1 cellular context compared by ENCODE assay signal in the genomic region with DNA sequence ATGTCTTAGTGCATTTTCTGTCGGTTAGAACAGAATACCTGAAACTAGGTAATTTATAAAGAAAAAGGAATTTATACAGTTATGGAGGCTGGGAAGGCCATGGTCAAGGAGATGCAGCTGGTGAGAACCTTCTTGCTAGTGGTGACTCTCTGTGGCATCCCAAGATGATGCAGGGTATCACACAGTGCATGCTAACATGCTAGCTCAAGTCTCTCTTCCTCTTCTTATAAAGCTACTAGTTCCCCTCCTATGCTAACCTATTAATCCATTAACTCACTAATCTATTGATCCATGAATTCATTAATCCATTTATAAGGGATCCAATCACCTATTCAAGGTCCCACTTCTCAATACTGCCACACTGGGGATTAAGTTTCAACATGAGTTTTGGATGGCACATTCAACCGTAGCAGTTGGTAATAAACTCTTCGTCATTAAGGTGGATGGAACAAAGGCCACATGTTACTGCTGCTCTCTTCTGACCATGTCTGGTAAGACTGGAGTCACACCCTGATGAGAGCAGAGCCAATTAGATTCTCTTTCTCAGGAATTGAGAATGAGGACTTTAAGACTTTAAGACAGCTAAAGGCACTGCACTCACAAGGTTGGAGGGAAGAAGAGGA.
TF ChIP-seq lines count a peak whose summit lies in the region.

No MANE protein-coding gene starts in this region.

TF ChIP-seq in GM12878, 131 proteins besides CTCF, POLR2A, EP300 and RAD21 (continued from another document and continues in another):
- no peak for TF ChIP-seq PBX3 (IDR thresholded peaks at IDR 0.05; ENCODE audit: insufficient replicate concordance, low read depth, low read length)
- no peak for TF ChIP-seq NR2C1 (IDR thresholded peaks at IDR 0.05)
- TF ChIP-seq, protein P1, sequence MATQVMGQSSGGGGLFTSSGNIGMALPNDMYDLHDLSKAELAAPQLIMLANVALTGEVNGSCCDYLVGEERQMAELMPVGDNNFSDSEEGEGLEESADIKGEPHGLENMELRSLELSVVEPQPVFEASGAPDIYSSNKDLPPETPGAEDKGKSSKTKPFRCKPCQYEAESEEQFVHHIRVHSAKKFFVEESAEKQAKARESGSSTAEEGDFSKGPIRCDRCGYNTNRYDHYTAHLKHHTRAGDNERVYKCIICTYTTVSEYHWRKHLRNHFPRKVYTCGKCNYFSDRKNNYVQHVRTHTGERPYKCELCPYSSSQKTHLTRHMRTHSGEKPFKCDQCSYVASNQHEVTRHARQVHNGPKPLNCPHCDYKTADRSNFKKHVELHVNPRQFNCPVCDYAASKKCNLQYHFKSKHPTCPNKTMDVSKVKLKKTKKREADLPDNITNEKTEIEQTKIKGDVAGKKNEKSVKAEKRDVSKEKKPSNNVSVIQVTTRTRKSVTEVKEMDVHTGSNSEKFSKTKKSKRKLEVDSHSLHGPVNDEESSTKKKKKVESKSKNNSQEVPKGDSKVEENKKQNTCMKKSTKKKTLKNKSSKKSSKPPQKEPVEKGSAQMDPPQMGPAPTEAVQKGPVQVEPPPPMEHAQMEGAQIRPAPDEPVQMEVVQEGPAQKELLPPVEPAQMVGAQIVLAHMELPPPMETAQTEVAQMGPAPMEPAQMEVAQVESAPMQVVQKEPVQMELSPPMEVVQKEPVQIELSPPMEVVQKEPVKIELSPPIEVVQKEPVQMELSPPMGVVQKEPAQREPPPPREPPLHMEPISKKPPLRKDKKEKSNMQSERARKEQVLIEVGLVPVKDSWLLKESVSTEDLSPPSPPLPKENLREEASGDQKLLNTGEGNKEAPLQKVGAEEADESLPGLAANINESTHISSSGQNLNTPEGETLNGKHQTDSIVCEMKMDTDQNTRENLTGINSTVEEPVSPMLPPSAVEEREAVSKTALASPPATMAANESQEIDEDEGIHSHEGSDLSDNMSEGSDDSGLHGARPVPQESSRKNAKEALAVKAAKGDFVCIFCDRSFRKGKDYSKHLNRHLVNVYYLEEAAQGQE (IDR thresholded peaks at IDR 0.05; ENCODE audit: low read depth, low read length): no peak
- TF ChIP-seq PAX8 (IDR thresholded peaks at IDR 0.05): no peak
- TF ChIP-seq, protein P2, sequence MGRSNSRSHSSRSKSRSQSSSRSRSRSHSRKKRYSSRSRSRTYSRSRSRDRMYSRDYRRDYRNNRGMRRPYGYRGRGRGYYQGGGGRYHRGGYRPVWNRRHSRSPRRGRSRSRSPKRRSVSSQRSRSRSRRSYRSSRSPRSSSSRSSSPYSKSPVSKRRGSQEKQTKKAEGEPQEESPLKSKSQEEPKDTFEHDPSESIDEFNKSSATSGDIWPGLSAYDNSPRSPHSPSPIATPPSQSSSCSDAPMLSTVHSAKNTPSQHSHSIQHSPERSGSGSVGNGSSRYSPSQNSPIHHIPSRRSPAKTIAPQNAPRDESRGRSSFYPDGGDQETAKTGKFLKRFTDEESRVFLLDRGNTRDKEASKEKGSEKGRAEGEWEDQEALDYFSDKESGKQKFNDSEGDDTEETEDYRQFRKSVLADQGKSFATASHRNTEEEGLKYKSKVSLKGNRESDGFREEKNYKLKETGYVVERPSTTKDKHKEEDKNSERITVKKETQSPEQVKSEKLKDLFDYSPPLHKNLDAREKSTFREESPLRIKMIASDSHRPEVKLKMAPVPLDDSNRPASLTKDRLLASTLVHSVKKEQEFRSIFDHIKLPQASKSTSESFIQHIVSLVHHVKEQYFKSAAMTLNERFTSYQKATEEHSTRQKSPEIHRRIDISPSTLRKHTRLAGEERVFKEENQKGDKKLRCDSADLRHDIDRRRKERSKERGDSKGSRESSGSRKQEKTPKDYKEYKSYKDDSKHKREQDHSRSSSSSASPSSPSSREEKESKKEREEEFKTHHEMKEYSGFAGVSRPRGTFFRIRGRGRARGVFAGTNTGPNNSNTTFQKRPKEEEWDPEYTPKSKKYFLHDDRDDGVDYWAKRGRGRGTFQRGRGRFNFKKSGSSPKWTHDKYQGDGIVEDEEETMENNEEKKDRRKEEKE (IDR thresholded peaks at IDR 0.05): no peak
- TF ChIP-seq CEBPB (IDR thresholded peaks at IDR 0.05; ENCODE audit: borderline replicate concordance in 1 of 2, low read depth in 2 of 2, low read length in 2 of 2): no peak
- no peak for TF ChIP-seq ZSCAN29 (IDR thresholded peaks at IDR 0.05)
- TF ChIP-seq ESRRA (IDR thresholded peaks at IDR 0.05; ENCODE audit: low read length): no peak
- TF ChIP-seq BRCA1 (IDR thresholded peaks at IDR 0.05; ENCODE audit: low read depth, low read length): no peak
- TF ChIP-seq EGR1 (IDR thresholded peaks at IDR 0.05; ENCODE audit: borderline replicate concordance in 1 of 2, low read depth in 2 of 2, low read length in 2 of 2): no peak
- TF ChIP-seq DPF2 (IDR thresholded peaks at IDR 0.05): no peak
- no peak for TF ChIP-seq MYB (IDR thresholded peaks at IDR 0.05; ENCODE audit: borderline replicate concordance, low read depth, low read length)
- no peak for TF ChIP-seq NFIC (IDR thresholded peaks at IDR 0.05; ENCODE audit: low read depth, low read length)
- TF ChIP-seq, protein P3, sequence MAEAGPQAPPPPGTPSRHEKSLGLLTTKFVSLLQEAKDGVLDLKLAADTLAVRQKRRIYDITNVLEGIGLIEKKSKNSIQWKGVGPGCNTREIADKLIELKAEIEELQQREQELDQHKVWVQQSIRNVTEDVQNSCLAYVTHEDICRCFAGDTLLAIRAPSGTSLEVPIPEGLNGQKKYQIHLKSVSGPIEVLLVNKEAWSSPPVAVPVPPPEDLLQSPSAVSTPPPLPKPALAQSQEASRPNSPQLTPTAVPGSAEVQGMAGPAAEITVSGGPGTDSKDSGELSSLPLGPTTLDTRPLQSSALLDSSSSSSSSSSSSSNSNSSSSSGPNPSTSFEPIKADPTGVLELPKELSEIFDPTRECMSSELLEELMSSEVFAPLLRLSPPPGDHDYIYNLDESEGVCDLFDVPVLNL (IDR thresholded peaks at IDR 0.05; ENCODE audit: low read depth, low read length): no peak
- no peak for TF ChIP-seq IRF4 (IDR thresholded peaks at IDR 0.05; ENCODE audit: low read depth, low read length)
- no peak for TF ChIP-seq SMAD5 (IDR thresholded peaks at IDR 0.05; ENCODE audit: low read depth)
- TF ChIP-seq CBX3 (IDR thresholded peaks at IDR 0.05; ENCODE audit: borderline replicate concordance, low read depth): no peak
- TF ChIP-seq, protein P4, sequence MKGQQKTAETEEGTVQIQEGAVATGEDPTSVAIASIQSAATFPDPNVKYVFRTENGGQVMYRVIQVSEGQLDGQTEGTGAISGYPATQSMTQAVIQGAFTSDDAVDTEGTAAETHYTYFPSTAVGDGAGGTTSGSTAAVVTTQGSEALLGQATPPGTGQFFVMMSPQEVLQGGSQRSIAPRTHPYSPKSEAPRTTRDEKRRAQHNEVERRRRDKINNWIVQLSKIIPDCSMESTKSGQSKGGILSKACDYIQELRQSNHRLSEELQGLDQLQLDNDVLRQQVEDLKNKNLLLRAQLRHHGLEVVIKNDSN (IDR thresholded peaks at IDR 0.05; ENCODE audit: borderline replicate concordance, extremely low read length, insufficient read depth, low read depth, low read length): no peak
- no peak for TF ChIP-seq CREB1 (IDR thresholded peaks at IDR 0.05; ENCODE audit: low read depth)
- TF ChIP-seq BMI1 (IDR thresholded peaks at IDR 0.05; ENCODE audit: borderline replicate concordance): no peak
- TF ChIP-seq HDGF (IDR thresholded peaks at IDR 0.05): no peak
- TF ChIP-seq, protein P5, sequence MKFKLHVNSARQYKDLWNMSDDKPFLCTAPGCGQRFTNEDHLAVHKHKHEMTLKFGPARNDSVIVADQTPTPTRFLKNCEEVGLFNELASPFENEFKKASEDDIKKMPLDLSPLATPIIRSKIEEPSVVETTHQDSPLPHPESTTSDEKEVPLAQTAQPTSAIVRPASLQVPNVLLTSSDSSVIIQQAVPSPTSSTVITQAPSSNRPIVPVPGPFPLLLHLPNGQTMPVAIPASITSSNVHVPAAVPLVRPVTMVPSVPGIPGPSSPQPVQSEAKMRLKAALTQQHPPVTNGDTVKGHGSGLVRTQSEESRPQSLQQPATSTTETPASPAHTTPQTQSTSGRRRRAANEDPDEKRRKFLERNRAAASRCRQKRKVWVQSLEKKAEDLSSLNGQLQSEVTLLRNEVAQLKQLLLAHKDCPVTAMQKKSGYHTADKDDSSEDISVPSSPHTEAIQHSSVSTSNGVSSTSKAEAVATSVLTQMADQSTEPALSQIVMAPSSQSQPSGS (IDR thresholded peaks at IDR 0.05; ENCODE audit: low read length): no peak
- no peak for TF ChIP-seq CREM (IDR thresholded peaks at IDR 0.05; ENCODE audit: low read depth)
- no peak for TF ChIP-seq SREBF2 (IDR thresholded peaks at IDR 0.05; ENCODE audit: low read length)
- TF ChIP-seq, protein P6, sequence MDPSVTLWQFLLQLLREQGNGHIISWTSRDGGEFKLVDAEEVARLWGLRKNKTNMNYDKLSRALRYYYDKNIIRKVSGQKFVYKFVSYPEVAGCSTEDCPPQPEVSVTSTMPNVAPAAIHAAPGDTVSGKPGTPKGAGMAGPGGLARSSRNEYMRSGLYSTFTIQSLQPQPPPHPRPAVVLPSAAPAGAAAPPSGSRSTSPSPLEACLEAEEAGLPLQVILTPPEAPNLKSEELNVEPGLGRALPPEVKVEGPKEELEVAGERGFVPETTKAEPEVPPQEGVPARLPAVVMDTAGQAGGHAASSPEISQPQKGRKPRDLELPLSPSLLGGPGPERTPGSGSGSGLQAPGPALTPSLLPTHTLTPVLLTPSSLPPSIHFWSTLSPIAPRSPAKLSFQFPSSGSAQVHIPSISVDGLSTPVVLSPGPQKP (IDR thresholded peaks at IDR 0.05; ENCODE audit: low read depth, low read length): no peak
- no peak for TF ChIP-seq SIN3A (IDR thresholded peaks at IDR 0.05; ENCODE audit: low read depth, low read length)
- no peak for TF ChIP-seq SRF (IDR thresholded peaks at IDR 0.05; ENCODE audit: low read depth in 2 of 2, low read length in 2 of 2)
- TF ChIP-seq, protein P7, sequence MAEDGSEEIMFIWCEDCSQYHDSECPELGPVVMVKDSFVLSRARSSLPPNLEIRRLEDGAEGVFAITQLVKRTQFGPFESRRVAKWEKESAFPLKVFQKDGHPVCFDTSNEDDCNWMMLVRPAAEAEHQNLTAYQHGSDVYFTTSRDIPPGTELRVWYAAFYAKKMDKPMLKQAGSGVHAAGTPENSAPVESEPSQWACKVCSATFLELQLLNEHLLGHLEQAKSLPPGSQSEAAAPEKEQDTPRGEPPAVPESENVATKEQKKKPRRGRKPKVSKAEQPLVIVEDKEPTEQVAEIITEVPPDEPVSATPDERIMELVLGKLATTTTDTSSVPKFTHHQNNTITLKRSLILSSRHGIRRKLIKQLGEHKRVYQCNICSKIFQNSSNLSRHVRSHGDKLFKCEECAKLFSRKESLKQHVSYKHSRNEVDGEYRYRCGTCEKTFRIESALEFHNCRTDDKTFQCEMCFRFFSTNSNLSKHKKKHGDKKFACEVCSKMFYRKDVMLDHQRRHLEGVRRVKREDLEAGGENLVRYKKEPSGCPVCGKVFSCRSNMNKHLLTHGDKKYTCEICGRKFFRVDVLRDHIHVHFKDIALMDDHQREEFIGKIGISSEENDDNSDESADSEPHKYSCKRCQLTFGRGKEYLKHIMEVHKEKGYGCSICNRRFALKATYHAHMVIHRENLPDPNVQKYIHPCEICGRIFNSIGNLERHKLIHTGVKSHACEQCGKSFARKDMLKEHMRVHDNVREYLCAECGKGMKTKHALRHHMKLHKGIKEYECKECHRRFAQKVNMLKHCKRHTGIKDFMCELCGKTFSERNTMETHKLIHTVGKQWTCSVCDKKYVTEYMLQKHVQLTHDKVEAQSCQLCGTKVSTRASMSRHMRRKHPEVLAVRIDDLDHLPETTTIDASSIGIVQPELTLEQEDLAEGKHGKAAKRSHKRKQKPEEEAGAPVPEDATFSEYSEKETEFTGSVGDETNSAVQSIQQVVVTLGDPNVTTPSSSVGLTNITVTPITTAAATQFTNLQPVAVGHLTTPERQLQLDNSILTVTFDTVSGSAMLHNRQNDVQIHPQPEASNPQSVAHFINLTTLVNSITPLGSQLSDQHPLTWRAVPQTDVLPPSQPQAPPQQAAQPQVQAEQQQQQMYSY (CRISPR knock-in tag; IDR thresholded peaks at IDR 0.05): no peak
- TF ChIP-seq, protein P8, sequence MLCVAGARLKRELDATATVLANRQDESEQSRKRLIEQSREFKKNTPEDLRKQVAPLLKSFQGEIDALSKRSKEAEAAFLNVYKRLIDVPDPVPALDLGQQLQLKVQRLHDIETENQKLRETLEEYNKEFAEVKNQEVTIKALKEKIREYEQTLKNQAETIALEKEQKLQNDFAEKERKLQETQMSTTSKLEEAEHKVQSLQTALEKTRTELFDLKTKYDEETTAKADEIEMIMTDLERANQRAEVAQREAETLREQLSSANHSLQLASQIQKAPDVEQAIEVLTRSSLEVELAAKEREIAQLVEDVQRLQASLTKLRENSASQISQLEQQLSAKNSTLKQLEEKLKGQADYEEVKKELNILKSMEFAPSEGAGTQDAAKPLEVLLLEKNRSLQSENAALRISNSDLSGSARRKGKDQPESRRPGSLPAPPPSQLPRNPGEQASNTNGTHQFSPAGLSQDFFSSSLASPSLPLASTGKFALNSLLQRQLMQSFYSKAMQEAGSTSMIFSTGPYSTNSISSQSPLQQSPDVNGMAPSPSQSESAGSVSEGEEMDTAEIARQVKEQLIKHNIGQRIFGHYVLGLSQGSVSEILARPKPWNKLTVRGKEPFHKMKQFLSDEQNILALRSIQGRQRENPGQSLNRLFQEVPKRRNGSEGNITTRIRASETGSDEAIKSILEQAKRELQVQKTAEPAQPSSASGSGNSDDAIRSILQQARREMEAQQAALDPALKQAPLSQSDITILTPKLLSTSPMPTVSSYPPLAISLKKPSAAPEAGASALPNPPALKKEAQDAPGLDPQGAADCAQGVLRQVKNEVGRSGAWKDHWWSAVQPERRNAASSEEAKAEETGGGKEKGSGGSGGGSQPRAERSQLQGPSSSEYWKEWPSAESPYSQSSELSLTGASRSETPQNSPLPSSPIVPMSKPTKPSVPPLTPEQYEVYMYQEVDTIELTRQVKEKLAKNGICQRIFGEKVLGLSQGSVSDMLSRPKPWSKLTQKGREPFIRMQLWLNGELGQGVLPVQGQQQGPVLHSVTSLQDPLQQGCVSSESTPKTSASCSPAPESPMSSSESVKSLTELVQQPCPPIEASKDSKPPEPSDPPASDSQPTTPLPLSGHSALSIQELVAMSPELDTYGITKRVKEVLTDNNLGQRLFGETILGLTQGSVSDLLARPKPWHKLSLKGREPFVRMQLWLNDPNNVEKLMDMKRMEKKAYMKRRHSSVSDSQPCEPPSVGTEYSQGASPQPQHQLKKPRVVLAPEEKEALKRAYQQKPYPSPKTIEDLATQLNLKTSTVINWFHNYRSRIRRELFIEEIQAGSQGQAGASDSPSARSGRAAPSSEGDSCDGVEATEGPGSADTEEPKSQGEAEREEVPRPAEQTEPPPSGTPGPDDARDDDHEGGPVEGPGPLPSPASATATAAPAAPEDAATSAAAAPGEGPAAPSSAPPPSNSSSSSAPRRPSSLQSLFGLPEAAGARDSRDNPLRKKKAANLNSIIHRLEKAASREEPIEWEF (IDR thresholded peaks at IDR 0.05; ENCODE audit: insufficient replicate concordance, low read depth, low read length): peak; percentile 85
- no peak for TF ChIP-seq ZNF207 (IDR thresholded peaks at IDR 0.05; ENCODE audit: borderline replicate concordance)
- TF ChIP-seq SPI1 (IDR thresholded peaks at IDR 0.05; ENCODE audit: borderline replicate concordance, insufficient read depth, low read depth, low read length): peak; percentile 84
- TF ChIP-seq ETV6 (conservative IDR thresholded peaks at IDR 0.05 in 1 of 2, IDR thresholded peaks at IDR 0.05 in 1 of 2; ENCODE audit: borderline replicate concordance in 1 of 2, low read depth in 1 of 2): no peak
- no peak for TF ChIP-seq CHD1 (IDR thresholded peaks at IDR 0.05; ENCODE audit: low read depth, low read length)
- TF ChIP-seq KAT2A (conservative IDR thresholded peaks at IDR 0.05; ENCODE audit: control insufficient read depth, low read depth, low read length): no peak
